In the genomic region with DNA sequence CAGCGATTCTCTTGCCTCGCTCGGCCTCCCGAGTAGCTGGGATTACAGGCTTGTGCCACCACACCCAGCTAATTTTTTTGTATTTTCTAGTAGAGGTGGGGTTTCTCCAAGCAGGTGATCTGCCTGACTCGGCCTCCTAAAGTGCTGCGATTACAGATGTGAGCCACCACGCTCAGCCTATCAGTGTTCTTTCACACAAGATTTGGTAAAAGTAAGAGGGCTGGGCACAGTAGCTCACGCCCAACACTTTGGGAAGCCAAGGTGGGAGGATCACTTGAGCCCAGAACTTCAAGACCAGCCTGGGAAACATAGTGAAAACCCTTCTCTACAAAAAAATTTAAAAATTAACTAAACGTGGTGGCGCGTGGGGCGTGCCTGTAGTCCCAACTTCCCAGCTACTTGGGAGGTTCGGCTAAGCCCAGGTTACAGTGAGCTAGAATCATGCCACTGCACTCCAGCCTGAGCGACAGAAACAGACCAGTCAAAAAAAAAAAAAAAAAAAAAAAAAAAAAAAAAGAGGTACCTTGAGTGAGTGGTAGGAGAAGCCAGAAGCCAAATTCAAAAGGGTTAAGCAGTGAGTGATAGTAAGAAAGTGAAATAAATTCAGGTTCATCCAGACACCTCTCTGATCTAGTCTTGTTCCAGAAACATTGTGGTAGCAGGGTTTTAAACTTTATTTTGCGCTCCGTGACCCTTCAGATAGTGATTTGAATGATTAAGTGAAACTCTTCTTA, we compare ENCODE assay signal across 8 cellular contexts. TPM values are rescaled to one million over a fixed set of nuclear protein-coding genes. Genes with fewer than 3 reads are reported as not detected.
A peak's percentile ranks its signal among the peaks of the same experiment; 100 is the strongest.
DNase-seq lines count a peak whose midpoint lies in the region; ATAC-seq, FAIRE-seq and TF ChIP-seq lines count a peak whose summit lies in the region.

No MANE protein-coding gene starts in this region.

- H3K4me1 ChIP-seq in OCI-LY1 (ENCODE audit: insufficient read depth, low read length, severe bottlenecking): peaks cover 23% of the 10 kb centered on the region
- H3K4me1 ChIP-seq in endodermal cell (ENCODE audit: control insufficient read depth, insufficient read depth, low read length): no peaks in the 10 kb centered on the region
- peaks cover 15% of the 10 kb centered on the region for H3K4me1 ChIP-seq in neuron (ENCODE audit: insufficient read depth, low read length)

- H3K27me3 Mint-ChIP-seq in CD14-positive monocyte (ENCODE audit: low read depth in 3 of 3) (peaks cover 0 to 2% (median 0%) of the 10 kb centered on the region in 3 donors), endodermal cell (ENCODE audit: insufficient read depth) (no peaks in the 10 kb centered on the region)

- H3K27me3 ChIP-seq in OCI-LY1 (ENCODE audit: insufficient read depth, low read length) (no peaks in the 10 kb centered on the region), endodermal cell (ENCODE audit: control insufficient read depth, insufficient read depth, low read length, poor library complexity, severe bottlenecking) (no peaks in the 10 kb centered on the region), neuron (ENCODE audit: insufficient read depth, low read length) (no peaks in the 10 kb centered on the region)

- ATAC-seq in HG03175 (IDR thresholded peaks at IDR 0.05; ENCODE audit: unreplicated experiment) (no peak), HG02852 (IDR thresholded peaks at IDR 0.05; ENCODE audit: unreplicated experiment) (no peak), GM18519 (IDR thresholded peaks at IDR 0.05; ENCODE audit: low FRiP score, unreplicated experiment) (no peak)

- H3K27ac Mint-ChIP-seq in CD14-positive monocyte (peak overlapping the region; percentile 92 to 98 (median 98)), endodermal cell (peak overlapping the region; percentile 96)

- H3K4me2 ChIP-seq in OCI-LY1 (ENCODE audit: low read length): peak overlapping the region; percentile 99

- H3K36me3 Mint-ChIP-seq in CD14-positive monocyte: peaks cover 19 to 30% of the 10 kb centered on the region in 2 donors
- peaks cover 18% of the 10 kb centered on the region for H3K36me3 Mint-ChIP-seq in endodermal cell (ENCODE audit: low read depth)

- FAIRE-seq in GM19239 (lab: Jason Lieb, UNC): no peak

- H3K4me1 Mint-ChIP-seq in CD14-positive monocyte (peaks cover 20% of the 10 kb centered on the region), endodermal cell (no peaks in the 10 kb centered on the region)

- H3K36me3 ChIP-seq in OCI-LY1 (ENCODE audit: insufficient read depth, low read length) (peaks cover 17% of the 10 kb centered on the region), endodermal cell (ENCODE audit: control insufficient read depth, insufficient read depth, low read length) (peaks cover 18% of the 10 kb centered on the region), neuron (ENCODE audit: insufficient read depth, low read length) (peaks cover 17% of the 10 kb centered on the region)

- DNase-seq in CD14-positive monocyte (ENCODE audit: low spot score) (no peak), endodermal cell (no peak), GM19239 (ENCODE audit: insufficient read length, low spot score) (no peak)

- 69 to 76% methylated on average over 6 to 15 of the region's 16 CpGs for WGBS in endodermal cell (ENCODE audit: insufficient coverage in 1 of 2, insufficient read length in 1 of 2), 2 experiments

- TF ChIP-seq CTCF in CD14-positive monocyte (IDR thresholded peaks at IDR 0.05) (no peak), OCI-LY1 (IDR thresholded peaks at IDR 0.05; ENCODE audit: low read length) (no peak), endodermal cell (conservative IDR thresholded peaks at IDR 0.05) (no peak)

- H3K9me2 ChIP-seq in OCI-LY1 (ENCODE audit: low read depth, low read length): no peaks in the 10 kb centered on the region

- peaks cover 0 to 3% (median 0%) of the 10 kb centered on the region in 7 donors for H3K9me3 Mint-ChIP-seq in CD14-positive monocyte
- no peaks in the 10 kb centered on the region for H3K9me3 Mint-ChIP-seq in endodermal cell

- no peaks in the 10 kb centered on the region for H3K9me3 ChIP-seq in OCI-LY1 (ENCODE audit: low read length)
- H3K9me3 ChIP-seq in endodermal cell (ENCODE audit: control insufficient read depth, low read length): no peaks in the 10 kb centered on the region
- no peaks in the 10 kb centered on the region for H3K9me3 ChIP-seq in neuron (ENCODE audit: low read length)

- H3K4me3 Mint-ChIP-seq in CD14-positive monocyte (peak overlapping the region; percentile 92 to 97), endodermal cell (peak overlapping the region; percentile 89)

- H3K4me3 ChIP-seq in OCI-LY1 (ENCODE audit: low read depth, low read length, poor library complexity, severe bottlenecking) (peak overlapping the region; percentile 84), endodermal cell (ENCODE audit: low read length) (peak overlapping the region; percentile 96), neuron (ENCODE audit: low read length) (peak overlapping the region; percentile 56)

- H3K27ac ChIP-seq in OCI-LY1 (ENCODE audit: low read depth, low read length, poor library complexity, severe bottlenecking) (peak overlapping the region; percentile 89), endodermal cell (ENCODE audit: low read depth, low read length) (peak overlapping the region; percentile 85)

- intact Hi-C loops in CD14-positive monocyte (cut with micrococcal nuclease): no loop called here

- H3K9ac ChIP-seq in OCI-LY1 (ENCODE audit: low read length) (peak overlapping the region; percentile 85), endodermal cell (ENCODE audit: extremely low read depth, low read length, poor library complexity, severe bottlenecking) (peak overlapping the region; percentile 54)

- no peaks in the 10 kb centered on the region for H3K79me2 ChIP-seq in OCI-LY1 (ENCODE audit: insufficient read depth, low read length)

- H3F3A ChIP-seq in OCI-LY1 (ENCODE audit: insufficient read depth, low read length): no peaks in the 10 kb centered on the region

- no peaks in the 10 kb centered on the region for H4K20me1 ChIP-seq in OCI-LY1 (ENCODE audit: insufficient read depth, low read length)

- no peak overlapping the region for H2AFZ ChIP-seq in OCI-LY1 (ENCODE audit: low read length)
- H2AFZ ChIP-seq in neuron (ENCODE audit: low read depth, low read length): no peak overlapping the region

RNA-seq across cellular contexts. Expression of a gene that starts 1.0 kb away (rescaled TPM):
- polyA plus RNA-seq in CD14-positive monocyte: 100 to 1,000 TPM; 106 to 133 TPM
- total RNA-seq in endodermal cell: 10 to 100 TPM; 50.9 to 62.7 TPM
- 50.6 TPM for polyA plus RNA-seq in endodermal cell (2013, experiment 1 of 2)
- polyA plus RNA-seq in endodermal cell (2013, experiment 2 of 2): 44.2 TPM

RNA-seq across cellular contexts. Expression of a gene that starts 6.3 kb away (rescaled TPM):
- 10 to 100 TPM; 30.5 to 36.4 TPM for polyA plus RNA-seq in CD14-positive monocyte
- total RNA-seq in endodermal cell: 10 to 100 TPM; 64.8 to 72.9 TPM
- 48.1 TPM for polyA plus RNA-seq in endodermal cell (2013, experiment 1 of 2)
- polyA plus RNA-seq in endodermal cell (2013, experiment 2 of 2): 46.6 TPM

RNA-seq across cellular contexts. Expression of a gene that starts 11.3 kb away (rescaled TPM):
- 1 to 10 TPM; 2.2 to 3.7 TPM for polyA plus RNA-seq in CD14-positive monocyte
- total RNA-seq in endodermal cell: 10 to 100 TPM; 19.0 to 24.7 TPM
- 10.0 TPM for polyA plus RNA-seq in endodermal cell (2013, experiment 1 of 2)
- 11.4 TPM for polyA plus RNA-seq in endodermal cell (2013, experiment 2 of 2)

RNA-seq across cellular contexts. Expression of a gene that starts 11.4 kb away (rescaled TPM):
- 10 to 100 TPM; 19.6 to 21.3 TPM for polyA plus RNA-seq in CD14-positive monocyte
- 10 to 100 TPM; 31.5 to 32.4 TPM for total RNA-seq in endodermal cell
- polyA plus RNA-seq in endodermal cell (2013, experiment 1 of 2): 26.4 TPM
- 22.2 TPM for polyA plus RNA-seq in endodermal cell (2013, experiment 2 of 2)

RNA-seq across cellular contexts. Expression of a gene that starts 13.3 kb away (rescaled TPM):
- 10 to 100 TPM; 23.9 to 31.0 TPM for polyA plus RNA-seq in CD14-positive monocyte
- 100 to 1,000 TPM; 110 to 116 TPM for total RNA-seq in endodermal cell
- polyA plus RNA-seq in endodermal cell (2013, experiment 1 of 2): 121 TPM
- polyA plus RNA-seq in endodermal cell (2013, experiment 2 of 2): 102 TPM
